8 cellular contexts compared by ENCODE assay signal in genomic region chr17:39729280-39729851, GRCh38. TPM values are rescaled to one million over a fixed set of nuclear protein-coding genes. Genes with fewer than 3 reads are reported as not detected.
A peak's percentile ranks its signal among the peaks of the same experiment; 100 is the strongest.
DNase-seq lines count a peak whose midpoint lies in the region.

No MANE protein-coding gene starts in this region.

- H3K4me3 ChIP-seq in GM08714 (ENCODE audit: low read length): peak overlapping the region; percentile 77
- H3K4me3 ChIP-seq in SK-N-MC: peak overlapping the region; percentile 88
- H3K4me3 ChIP-seq in skeletal muscle cell (ENCODE audit: low read depth, low read length): peak overlapping the region; percentile 79

- H3K36me3 ChIP-seq in SK-N-MC (ENCODE audit: insufficient read depth, low read length): no peaks in the 10 kb centered on the region; the same call in 1 of the 2 replicates

- no peaks in the 10 kb centered on the region for H3K9me3 ChIP-seq in SK-N-MC (ENCODE audit: low read depth, low read length)

- H3K9ac ChIP-seq in SK-N-MC (ENCODE audit: insufficient read length): peak overlapping the region; percentile 76

- H3K27ac ChIP-seq in SK-N-MC: no peak overlapping the region

- DNase-seq in SK-N-MC (ENCODE audit: low read depth, low spot score) (no peak), fibroblast of peridontal ligament (ENCODE audit: extremely low read depth) (peak; percentile 5), skeletal muscle cell (ENCODE audit: low read depth) (no peak), posterior vena cava (ENCODE audit: low spot score) (no peak), NOMO-1 treated with DMSO at 0.1 percent for 48 hours (lab: John Stamatoyannopoulos, UW; ENCODE audit: unreplicated experiment) (no peak), ACHN (no peak)
- DNase-seq in effector CD4-positive, alpha-beta T cell: no peak

- in situ Hi-C loops in ACHN (cut with HindIII; ENCODE audit: low pct_ligation_motif_present, low pct_unique_long_range_greater_than_20kb, low sequenced_read_pairs): no loop called here

- intact Hi-C loops in posterior vena cava (cut with DNase I): no loop called here

RNA-seq across cellular contexts. Expression of gene MIEN1, which starts 1.0 kb away (rescaled TPM):
- 10 to 100 TPM; 27.4 to 33.6 TPM for total RNA-seq in posterior vena cava

RNA-seq across cellular contexts. Expression of gene GRB7, which starts 8.4 kb away (rescaled TPM):
- not detected for total RNA-seq in posterior vena cava

RNA-seq across cellular contexts. Expression of gene ERBB2, which starts 29.5 kb away (rescaled TPM):
- total RNA-seq in posterior vena cava: 10 to 100 TPM; 33.0 to 42.8 TPM

RNA-seq across cellular contexts. Expression of gene PGAP3, which starts 41.5 kb away (rescaled TPM):
- total RNA-seq in posterior vena cava: 10 to 100 TPM; 12.0 to 12.3 TPM
